10 cellular contexts compared by ENCODE assay signal in the genomic region with DNA sequence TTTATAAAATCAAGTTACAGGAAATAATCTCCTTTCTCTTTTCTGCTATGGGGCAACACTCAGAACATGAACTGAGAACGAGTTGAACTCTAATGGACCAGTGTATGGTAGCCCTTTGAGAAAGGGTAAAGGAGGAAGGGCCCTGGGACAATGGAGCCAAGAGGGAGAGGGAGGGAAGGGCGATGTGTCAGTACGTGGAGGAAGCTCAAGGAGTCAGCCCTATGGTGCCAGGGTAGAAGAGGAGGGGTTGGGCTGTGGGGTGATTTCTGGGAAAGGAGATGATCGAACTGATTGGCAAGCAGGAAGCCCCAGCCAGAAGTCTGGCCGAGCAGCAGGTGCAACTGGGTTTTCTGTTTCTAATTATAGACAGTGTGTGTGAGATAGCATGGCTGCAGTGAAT. TPM values are rescaled to one million over a fixed set of nuclear protein-coding genes. Genes with fewer than 3 reads are reported as not detected.
A peak's percentile ranks its signal among the peaks of the same experiment; 100 is the strongest.
DNase-seq lines count a peak whose midpoint lies in the region; ATAC-seq and TF ChIP-seq lines count a peak whose summit lies in the region.
"Had no signal": no experiment of that assay in that cellular context is flagged by ENCODE, and none has a peak within 500 bp of the region (broad histone marks: within the 10 kb centered on the region; RNA-seq: fewer than 3 reads in every experiment).

No MANE protein-coding gene starts in this region.

- peak; percentile 8 to 22 for ATAC-seq in activated T-cell treated with anti-CD3 and anti-CD28 coated beads, Interleukin-2, amount 50 U/mL, for 72 hours (replicated peaks in 1 of 2)
- no peak for ATAC-seq in HG03097 (IDR thresholded peaks at IDR 0.05; ENCODE audit: low FRiP score, unreplicated experiment)

- POLR2A ChIA-PET in GM10248 (lab: Yijun Ruan, JAX), result no interaction called here

- DNase-seq in DMS153 (lab: John Stamatoyannopoulos, UW) (peak; percentile 25), DMS153 treated with DMSO at 0.1 percent for 48 hours (lab: John Stamatoyannopoulos, UW; ENCODE audit: unreplicated experiment) (no peak), NCI-H1417 (lab: John Stamatoyannopoulos, UW) (peak in 2 of 3 experiments; percentile 48 to 78), myocyte (ENCODE audit: low read depth) (peak; percentile 95), GM10248 (ENCODE audit: extremely low spot score) (no peak), GDM1 (lab: John Stamatoyannopoulos, UW) (no peak)
- DNase-seq in activated T-cell treated with anti-CD3 and anti-CD28 coated beads, Interleukin-2, amount 50 U/mL, for 72 hours, result peak; percentile 71 to 74
- DNase-seq: NCI-H2171 treated with DMSO at 0.1 percent for 48 hours had no signal

- peaks cover 69% of the 10 kb centered on the region for H3K4me1 Mint-ChIP-seq in activated T-cell treated with anti-CD3 and anti-CD28 coated beads, Interleukin-2, amount 50 U/mL, for 72 hours (ENCODE audit: low read depth)

- peak overlapping the region; percentile 66 to 92 for H3K4me3 Mint-ChIP-seq in activated T-cell treated with anti-CD3 and anti-CD28 coated beads, Interleukin-2, amount 50 U/mL, for 72 hours
- H3K4me3 Mint-ChIP-seq: memory B cell had no signal

- CTCF ChIA-PET in GM10248 (lab: Yijun Ruan, JAX), result interaction anchor here (1.1 to 4.1 kb wide), 14 partner anchors 8 to 289 kb away, joined by 3 to 28 read pairs (median 5); no protein-coding TSS in a partner anchor

- peaks cover 0 to 2% of the 10 kb centered on the region in 2 donors for H3K36me3 Mint-ChIP-seq in activated T-cell treated with anti-CD3 and anti-CD28 coated beads, Interleukin-2, amount 50 U/mL, for 72 hours (ENCODE audit: insufficient read depth in 2 of 2)
- H3K36me3 Mint-ChIP-seq: memory B cell had no signal

- TF ChIP-seq CTCF in GM10248 (IDR thresholded peaks at IDR 0.05; ENCODE audit: control extremely low read depth, extremely low read depth, low read depth, missing control alignments), result no peak

- H3K9me3 Mint-ChIP-seq in activated T-cell treated with anti-CD3 and anti-CD28 coated beads, Interleukin-2, amount 50 U/mL, for 72 hours, result no peaks in the 10 kb centered on the region
- H3K9me3 Mint-ChIP-seq: memory B cell had no signal

- no peaks in the 10 kb centered on the region for H3K27me3 Mint-ChIP-seq in activated T-cell treated with anti-CD3 and anti-CD28 coated beads, Interleukin-2, amount 50 U/mL, for 72 hours (ENCODE audit: low read depth)
- H3K27me3 Mint-ChIP-seq: memory B cell had no signal

- peak overlapping the region; percentile 99 for H3K27ac Mint-ChIP-seq in activated T-cell treated with anti-CD3 and anti-CD28 coated beads, Interleukin-2, amount 50 U/mL, for 72 hours
- H3K27ac Mint-ChIP-seq: memory B cell had no signal

RNA-seq across cellular contexts. Expression of gene WIPI1, which starts 4.3 kb away (rescaled TPM):
- 10 to 100 TPM; 61.0 to 85.8 TPM for total RNA-seq in activated T-cell treated with anti-CD3 and anti-CD28 coated beads, Interleukin-2, amount 50 U/mL, for 72 hours
- total RNA-seq in myocyte, result 102 and 141 TPM in 2 replicates
- 117 TPM for polyA plus RNA-seq in myocyte (2012)

RNA-seq across cellular contexts. Expression of gene PRKAR1A, which starts 50.6 kb away (rescaled TPM):
- 100 to 1,000 TPM; 245 to 252 TPM for total RNA-seq in activated T-cell treated with anti-CD3 and anti-CD28 coated beads, Interleukin-2, amount 50 U/mL, for 72 hours
- total RNA-seq in myocyte, result 567 and 601 TPM in 2 replicates
- polyA plus RNA-seq in myocyte (2012), result 234 TPM

Comparison
In these comparisons a context has a peak if more than half of its experiments do, and no peak if none do; other contexts are left out.
1. DNase-seq: peak in DMS153 (single experiment), NCI-H1417 (2 of 3), activated T-cell treated with anti-CD3 and anti-CD28 coated beads, Interleukin-2, amount 50 U/mL, for 72 hours (2 of 2) and myocyte (single experiment); none in DMS153 treated with DMSO at 0.1 percent for 48 hours (single experiment), GM10248 (single experiment) and GDM1 (single experiment).